Comparison of ENCODE assay signal across 8 cellular contexts in the genomic region with DNA sequence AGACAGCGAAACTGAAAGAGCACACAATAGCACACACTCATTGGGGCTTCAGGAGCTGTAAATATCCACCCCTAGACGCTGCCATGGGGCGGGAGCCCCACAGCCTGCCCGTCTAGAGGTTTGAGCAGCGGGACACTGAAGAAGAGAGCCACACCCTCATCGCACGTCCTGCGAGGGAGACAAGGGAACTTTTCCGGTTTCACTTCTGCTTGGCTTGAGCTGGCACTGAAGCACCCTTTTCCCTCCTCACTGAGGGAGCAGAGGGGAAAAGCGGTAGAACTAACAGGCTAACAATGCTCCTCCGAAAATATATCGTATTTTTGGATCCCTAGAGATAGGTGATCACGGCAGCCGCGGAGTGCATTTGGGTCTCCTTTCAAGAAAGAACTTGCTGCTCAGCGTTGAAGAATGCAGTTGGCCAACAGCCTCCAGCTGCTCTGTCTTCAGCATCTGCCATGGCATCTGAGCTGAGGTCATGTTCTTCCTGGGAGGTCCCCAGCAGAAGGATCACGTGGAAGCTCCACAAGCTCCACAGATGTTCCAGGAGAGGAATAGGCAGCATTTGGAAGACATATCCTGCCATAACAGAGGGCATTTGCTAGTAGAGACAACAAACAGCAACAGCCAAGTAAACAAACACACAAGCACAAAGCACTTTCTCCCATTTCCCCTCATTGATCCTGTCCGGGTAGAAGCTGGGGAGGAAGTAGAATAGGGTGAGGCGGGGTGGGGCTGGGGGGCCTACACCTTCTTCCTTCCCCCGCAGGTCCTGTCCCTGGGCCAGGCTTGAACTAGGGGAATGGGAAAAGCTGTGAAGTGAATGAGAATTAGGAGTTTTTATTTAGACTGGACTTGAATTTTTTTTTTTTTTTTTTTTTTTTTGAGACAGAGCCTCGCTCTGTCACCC. TPM values are rescaled to one million over a fixed set of nuclear protein-coding genes. Genes with fewer than 3 reads are reported as not detected.
DNase-seq lines count a peak whose midpoint lies in the region; ATAC-seq and TF ChIP-seq lines count a peak whose summit lies in the region.

No MANE protein-coding gene starts in this region.

- CTCF ChIA-PET in Caco-2 (lab: Charles Lee) = no interaction called here

- no peaks in the 10 kb centered on the region for H3K27me3 ChIP-seq in Caco-2 (replicated peaks; ENCODE audit: control insufficient read depth, insufficient read depth, low read length)
- H3K27me3 ChIP-seq in right atrium auricular region = no peaks in the 10 kb centered on the region

- POLR2A ChIA-PET in Caco-2 (lab: Charles Lee) = no interaction called here

- H3K27ac Mint-ChIP-seq in Caco-2 (ENCODE audit: unreplicated experiment) = peak overlapping the region; percentile 40
- peak overlapping the region; percentile 12 for H3K27ac Mint-ChIP-seq in activated naive CD8-positive, alpha-beta T cell treated with anti-CD3 and anti-CD28 coated beads for 36 hours

- peak overlapping the region; percentile 47 to 64 for H3K27ac ChIP-seq in right atrium auricular region

- H3K4me3 ChIP-seq in Caco-2 (ENCODE audit: low read depth, low read length) = peak overlapping the region; percentile 31
- peak overlapping the region; percentile 31 to 42 for H3K4me3 ChIP-seq in right atrium auricular region

- no TSS peak for BruUV-seq in Caco-2 (replicated peaks; lab: Mats Ljungman, UMichigan)

- H3K9me3 ChIP-seq in Caco-2 (0 out of 2 replicates have a peak, but pooled peaks cover 3% of the 10 kb centered on the region), right atrium auricular region (no peaks in the 10 kb centered on the region)

- no peaks in the 10 kb centered on the region for H3K36me3 Mint-ChIP-seq in Caco-2 (ENCODE audit: insufficient read depth, unreplicated experiment)
- H3K36me3 Mint-ChIP-seq in activated naive CD8-positive, alpha-beta T cell treated with anti-CD3 and anti-CD28 coated beads for 36 hours = no peaks in the 10 kb centered on the region

- peaks cover 3% of the 10 kb centered on the region for H3K27me3 Mint-ChIP-seq in Caco-2 (ENCODE audit: insufficient read depth, unreplicated experiment)
- H3K27me3 Mint-ChIP-seq in activated naive CD8-positive, alpha-beta T cell treated with anti-CD3 and anti-CD28 coated beads for 36 hours = peaks cover 19% of the 10 kb centered on the region

- H3K9me3 Mint-ChIP-seq in Caco-2 (ENCODE audit: unreplicated experiment) = no peaks in the 10 kb centered on the region
- peaks cover 3% of the 10 kb centered on the region for H3K9me3 Mint-ChIP-seq in activated naive CD8-positive, alpha-beta T cell treated with anti-CD3 and anti-CD28 coated beads for 36 hours

- peak overlapping the region; percentile 72 for H3K4me3 Mint-ChIP-seq in Caco-2 (ENCODE audit: unreplicated experiment)
- H3K4me3 Mint-ChIP-seq in activated naive CD8-positive, alpha-beta T cell treated with anti-CD3 and anti-CD28 coated beads for 36 hours = peak overlapping the region; percentile 54

- intact Hi-C loops in Caco-2 (cut with micrococcal nuclease; ENCODE audit: unreplicated experiment) = no loop called here

- TF ChIP-seq CTCF in Caco-2 (IDR thresholded peaks at IDR 0.05; ENCODE audit: insufficient read depth in 1 of 2, low read depth in 1 of 2, low read length in 1 of 2, severe bottlenecking in 1 of 2, unreplicated experiment in 1 of 2) = no peak
- TF ChIP-seq CTCF in right atrium auricular region (IDR thresholded peaks at IDR 0.05) = no peak

- no peaks in the 10 kb centered on the region for H3K4me1 ChIP-seq in Caco-2
- H3K4me1 ChIP-seq in right atrium auricular region = no peaks in the 10 kb centered on the region

- peak; percentile 79 for ATAC-seq in GM21515 (IDR thresholded peaks at IDR 0.05; ENCODE audit: unreplicated experiment)

- no peaks in the 10 kb centered on the region for H3K4me1 Mint-ChIP-seq in Caco-2 (ENCODE audit: low read depth, unreplicated experiment)
- peaks cover 6% of the 10 kb centered on the region for H3K4me1 Mint-ChIP-seq in activated naive CD8-positive, alpha-beta T cell treated with anti-CD3 and anti-CD28 coated beads for 36 hours

- H3K36me3 ChIP-seq in Caco-2 (ENCODE audit: control insufficient read depth, insufficient read depth, low read length) = no peaks in the 10 kb centered on the region
- H3K36me3 ChIP-seq in right atrium auricular region = no peaks in the 10 kb centered on the region

- peak in 1 of 2 experiments; percentile 11 for DNase-seq in Caco-2
- peak; percentile 57 for DNase-seq in NCI-H2171 (lab: John Stamatoyannopoulos, UW)
- peak; percentile 12 for DNase-seq in activated naive CD8-positive, alpha-beta T cell treated with anti-CD3 and anti-CD28 coated beads for 36 hours
- DNase-seq in right atrium auricular region (ENCODE audit: low spot score) = peak; percentile 81
- peak; percentile 94 for DNase-seq in smooth muscle cell of the brain vasculature (ENCODE audit: low read depth, low spot score)
- no peak for DNase-seq in HPDE6-E6E7 (ENCODE audit: extremely low spot score)
- no peak for DNase-seq in mesenteric fat pad (ENCODE audit: low spot score)

RNA-seq across cellular contexts. Expression of a gene that starts 44.8 kb away (rescaled TPM):
- total RNA-seq in Caco-2 (2022) (0.37 and 1.1 TPM in 2 replicates), right atrium auricular region (10 to 100 TPM in 1 of 2 donors, 1 to 10 TPM in 1; 7.4 to 41.4 TPM), mesenteric fat pad (66.9 TPM)
- total RNA-seq in activated naive CD8-positive, alpha-beta T cell treated with anti-CD3 and anti-CD28 coated beads for 36 hours = 10 to 100 TPM; 16.4 to 17.4 TPM

Comparison
In these comparisons a context has a peak if more than half of its experiments do, and no peak if none do; other contexts are left out.
1. DNase-seq: peak in NCI-H2171 (single experiment), activated naive CD8-positive, alpha-beta T cell treated with anti-CD3 and anti-CD28 coated beads for 36 hours (single experiment), right atrium auricular region (single experiment) and smooth muscle cell of the brain vasculature (single experiment); none in HPDE6-E6E7 (single experiment) and mesenteric fat pad (single experiment).